In the genomic region with DNA sequence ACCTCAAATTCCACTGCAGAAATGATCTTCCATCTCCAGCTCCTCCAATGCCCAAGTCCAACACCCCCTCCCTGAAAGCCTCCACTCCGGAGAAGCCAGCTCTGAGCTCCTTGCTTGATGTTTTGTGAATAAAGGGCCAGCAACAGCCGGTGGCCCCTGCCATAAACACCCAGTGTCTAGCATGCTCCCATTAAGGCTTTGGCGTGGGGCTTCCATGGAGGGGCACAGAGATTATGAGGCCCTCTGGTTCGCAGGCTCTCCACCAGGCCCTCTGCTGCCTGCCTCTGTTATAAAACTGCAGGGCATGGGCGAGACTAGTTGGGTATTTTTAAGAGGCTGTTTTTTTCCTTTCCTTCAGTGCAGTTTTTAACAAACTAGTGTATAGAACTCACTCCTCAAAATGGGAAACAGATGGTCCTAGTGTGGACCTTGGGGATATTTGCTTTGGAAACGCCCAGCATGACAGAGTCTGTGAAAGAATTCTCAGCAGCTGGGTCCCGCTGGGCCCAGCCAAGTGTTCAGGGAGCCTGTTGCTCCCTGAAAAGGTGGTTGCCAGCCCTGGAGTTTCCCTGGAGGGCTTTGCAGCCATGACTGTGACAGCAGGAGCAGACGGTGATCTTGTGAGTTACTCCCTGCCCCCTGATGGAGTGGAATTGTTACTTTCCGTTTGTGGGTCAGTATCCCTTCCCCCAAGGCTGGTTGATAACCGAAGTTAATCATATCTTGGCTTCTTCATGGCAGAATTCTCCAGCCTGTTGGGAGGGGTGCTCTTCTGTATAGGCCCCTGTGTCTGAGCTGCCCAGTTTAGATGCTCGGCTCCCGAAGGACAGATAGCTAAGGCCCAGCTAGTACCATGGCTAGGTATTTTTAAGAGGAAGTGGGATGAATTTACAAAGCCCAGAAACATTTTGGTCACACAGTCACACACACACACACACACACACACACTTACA, we compare ENCODE assay signal across 10 cellular contexts.
DNase-seq lines count a peak whose midpoint lies in the region; ATAC-seq and TF ChIP-seq lines count a peak whose summit lies in the region.
"Had no signal": no experiment of that assay in that cellular context is flagged by ENCODE, and none has a peak within 500 bp of the region (broad histone marks: within the 10 kb centered on the region; RNA-seq: fewer than 3 reads in every experiment).

No MANE protein-coding gene starts in this region.

- DNase-seq in BJ (ENCODE audit: low read depth) = peak; percentile 31
- DNase-seq in adipocyte (ENCODE audit: low read depth) = peak; percentile 87
- peak; percentile 75 for DNase-seq in Right ventricle myocardium superior
- peak; percentile 9 for DNase-seq in pons (ENCODE audit: low spot score)
- no peak for DNase-seq in activated T-helper 2 cell treated with anti-CD3 and anti-CD28 coated beads, Interferon-gamma antibody, Interleukin-2, Interleukin-4, amounts not matched to agents 10 μg/mL and 5 μg/mL and 100 μg/mL, durations not matched to agents 14 hours and 24 hours and 36 hours (ENCODE audit: low spot score)
- no peak for DNase-seq in SW480 (ENCODE audit: low spot score)
- DNase-seq in activated CD8-positive, alpha-beta memory T cell treated with anti-CD3 and anti-CD28 coated beads, Interleukin-2, amount 50 U/mL, for 48 hours = no peak
- no peak for DNase-seq in NCI-H2029 (lab: John Stamatoyannopoulos, UW)
- DNase-seq: effector CD4-positive, alpha-beta T cell had no signal

- intact Hi-C loops in Right ventricle myocardium superior (cut with DNase I) = no loop called here
- intact Hi-C loops in activated T-helper 2 cell treated with anti-CD3 and anti-CD28 coated beads, Interferon-gamma antibody, Interleukin-2, Interleukin-4, amounts not matched to agents 10 μg/mL and 5 μg/mL and 100 μg/mL, durations not matched to agents 14 hours and 24 hours and 36 hours (cut with micrococcal nuclease) = no loop called here

- peak; percentile 87 for ATAC-seq in Right ventricle myocardium superior (ENCODE audit: poor library complexity)

- CTCF ChIA-PET in BJ (lab: Yijun Ruan, JAX) = interaction anchor here (0.7 to 2.0 kb wide), 4 partner anchors 11 to 940 kb away, joined by 3 to 7 read pairs (median 3); no protein-coding TSS in a partner anchor

- no peaks in the 10 kb centered on the region for H3K27me3 ChIP-seq in BJ (ENCODE audit: control insufficient read depth, insufficient read depth, low read length)
- H3K27me3 ChIP-seq in adipocyte (replicated peaks; ENCODE audit: control insufficient read depth, insufficient read depth, low read length) = no peaks in the 10 kb centered on the region

- POLR2A ChIA-PET in BJ (lab: Charles Lee) = no interaction called here

- peaks cover 6% of the 10 kb centered on the region for H3K9me3 Mint-ChIP-seq in activated T-helper 2 cell treated with anti-CD3 and anti-CD28 coated beads, Interferon-gamma antibody, Interleukin-2, Interleukin-4, amounts not matched to agents 10 μg/mL and 5 μg/mL and 100 μg/mL, durations not matched to agents 14 hours and 24 hours and 36 hours

- no peak overlapping the region for H3K4me3 Mint-ChIP-seq in activated T-helper 2 cell treated with anti-CD3 and anti-CD28 coated beads, Interferon-gamma antibody, Interleukin-2, Interleukin-4, amounts not matched to agents 10 μg/mL and 5 μg/mL and 100 μg/mL, durations not matched to agents 14 hours and 24 hours and 36 hours (ENCODE audit: low read depth)

- no peak overlapping the region for H3K27ac Mint-ChIP-seq in activated T-helper 2 cell treated with anti-CD3 and anti-CD28 coated beads, Interferon-gamma antibody, Interleukin-2, Interleukin-4, amounts not matched to agents 10 μg/mL and 5 μg/mL and 100 μg/mL, durations not matched to agents 14 hours and 24 hours and 36 hours

- H3K9ac ChIP-seq in adipocyte (ENCODE audit: low read length) = peak overlapping the region; percentile 85

- H3K4me3 ChIP-seq in BJ (ENCODE audit: low read depth, low read length) = no peak overlapping the region
- H3K4me3 ChIP-seq in adipocyte (ENCODE audit: low read length) = peak overlapping the region; percentile 47
- H3K4me3 ChIP-seq: prostate gland had no signal

- peaks cover 27% of the 10 kb centered on the region for H3K9me3 ChIP-seq in adipocyte (ENCODE audit: control insufficient read depth, low read length)
- H3K9me3 ChIP-seq: prostate gland had no signal

- no peaks in the 10 kb centered on the region for H3K4me1 Mint-ChIP-seq in activated T-helper 2 cell treated with anti-CD3 and anti-CD28 coated beads, Interferon-gamma antibody, Interleukin-2, Interleukin-4, amounts not matched to agents 10 μg/mL and 5 μg/mL and 100 μg/mL, durations not matched to agents 14 hours and 24 hours and 36 hours (ENCODE audit: low read depth)

- H3K4me1 ChIP-seq in adipocyte (ENCODE audit: control insufficient read depth, insufficient read depth, low read length) = peaks cover 25% of the 10 kb centered on the region
- H3K4me1 ChIP-seq: prostate gland had no signal

- no peaks in the 10 kb centered on the region for H3K27me3 Mint-ChIP-seq in activated T-helper 2 cell treated with anti-CD3 and anti-CD28 coated beads, Interferon-gamma antibody, Interleukin-2, Interleukin-4, amounts not matched to agents 10 μg/mL and 5 μg/mL and 100 μg/mL, durations not matched to agents 14 hours and 24 hours and 36 hours (ENCODE audit: low read depth)

- H3K36me3 ChIP-seq in BJ (ENCODE audit: control insufficient read depth, insufficient read depth, low read length) (no peaks in the 10 kb centered on the region), adipocyte (ENCODE audit: control insufficient read depth, insufficient read depth, low read length, severe bottlenecking) (no peaks in the 10 kb centered on the region)
- H3K36me3 ChIP-seq: prostate gland had no signal

- H3K36me3 Mint-ChIP-seq in activated T-helper 2 cell treated with anti-CD3 and anti-CD28 coated beads, Interferon-gamma antibody, Interleukin-2, Interleukin-4, amounts not matched to agents 10 μg/mL and 5 μg/mL and 100 μg/mL, durations not matched to agents 14 hours and 24 hours and 36 hours (ENCODE audit: low read depth) = no peaks in the 10 kb centered on the region

- no peak for TF ChIP-seq CTCF in BJ (IDR thresholded peaks at IDR 0.05; ENCODE audit: insufficient read depth, low read depth, low read length)

Comparison
In these comparisons a context has a peak if more than half of its experiments do, and no peak if none do; other contexts are left out.
1. DNase-seq: peak in BJ (single experiment), adipocyte (single experiment), Right ventricle myocardium superior (single experiment) and pons (single experiment); none in activated T-helper 2 cell treated with anti-CD3 and anti-CD28 coated beads, Interferon-gamma antibody, Interleukin-2, Interleukin-4, amounts not matched to agents 10 μg/mL and 5 μg/mL and 100 μg/mL, durations not matched to agents 14 hours and 24 hours and 36 hours (single experiment), SW480 (single experiment), activated CD8-positive, alpha-beta memory T cell treated with anti-CD3 and anti-CD28 coated beads, Interleukin-2, amount 50 U/mL, for 48 hours (single experiment) and NCI-H2029 (single experiment).